ENCODE assay signal across 1 cellular context in the genomic region with DNA sequence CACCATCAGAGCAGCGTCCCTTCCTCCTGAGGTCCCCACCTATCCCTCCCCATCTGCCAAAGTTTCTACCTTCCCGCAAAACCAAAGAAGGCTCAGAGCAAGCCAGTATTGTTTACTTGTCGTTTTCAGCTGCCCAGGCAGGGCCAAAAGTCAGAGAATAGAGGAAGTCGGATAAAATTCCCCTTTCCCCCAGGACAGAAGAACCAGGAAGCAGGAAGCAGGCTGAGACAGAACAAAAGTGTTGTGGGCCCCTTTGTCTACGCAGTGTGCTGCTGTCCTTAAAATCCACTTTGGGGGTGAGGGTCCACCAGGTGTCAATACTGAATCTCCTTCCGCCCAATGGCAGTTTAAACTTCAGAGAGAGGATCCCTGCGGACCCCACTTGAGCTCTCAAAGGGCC.
TF ChIP-seq lines count a peak whose summit lies in the region.

No MANE protein-coding gene starts in this region.

TF ChIP-seq in K562, 482 proteins besides CTCF, POLR2A, EP300 and RAD21:
- TF ChIP-seq, protein P1, sequence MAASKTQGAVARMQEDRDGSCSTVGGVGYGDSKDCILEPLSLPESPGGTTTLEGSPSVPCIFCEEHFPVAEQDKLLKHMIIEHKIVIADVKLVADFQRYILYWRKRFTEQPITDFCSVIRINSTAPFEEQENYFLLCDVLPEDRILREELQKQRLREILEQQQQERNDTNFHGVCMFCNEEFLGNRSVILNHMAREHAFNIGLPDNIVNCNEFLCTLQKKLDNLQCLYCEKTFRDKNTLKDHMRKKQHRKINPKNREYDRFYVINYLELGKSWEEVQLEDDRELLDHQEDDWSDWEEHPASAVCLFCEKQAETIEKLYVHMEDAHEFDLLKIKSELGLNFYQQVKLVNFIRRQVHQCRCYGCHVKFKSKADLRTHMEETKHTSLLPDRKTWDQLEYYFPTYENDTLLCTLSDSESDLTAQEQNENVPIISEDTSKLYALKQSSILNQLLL (CRISPR knock-in tag; IDR thresholded peaks at IDR 0.05; ENCODE audit: borderline replicate concordance), result no peak
- TF ChIP-seq ZNF316 (IDR thresholded peaks at IDR 0.05) (no peak), MTF1 (CRISPR knock-in tag; IDR thresholded peaks at IDR 0.05; ENCODE audit: borderline replicate concordance) (no peak), SPI1 (IDR thresholded peaks at IDR 0.05; ENCODE audit: borderline replicate concordance, low read depth, low read length) (peak; percentile 70; the same call in 1 of the 2 replicates)
